Comparison of ENCODE assay signal across 13 cellular contexts in genomic region chr9:128893354-128893753, GRCh38. TPM values are rescaled to one million over a fixed set of nuclear protein-coding genes. Genes with fewer than 3 reads are reported as not detected.
DNase-seq lines count a peak whose midpoint lies in the region; ATAC-seq, FAIRE-seq and TF ChIP-seq lines count a peak whose summit lies in the region.
"Had no signal": no experiment of that assay in that cellular context is flagged by ENCODE, and none has a peak within 500 bp of the region (broad histone marks: within the 10 kb centered on the region; RNA-seq: fewer than 3 reads in every experiment).

No MANE protein-coding gene starts in this region.

- H3K27me3 ChIP-seq in ascending aorta, result no peaks in the 10 kb centered on the region
- H3K27me3 ChIP-seq in lung (ENCODE audit: control insufficient read depth, insufficient read depth), result no peaks in the 10 kb centered on the region
- no peaks in the 10 kb centered on the region for H3K27me3 ChIP-seq in tibial artery

- peaks cover 62% of the 10 kb centered on the region for H3K36me3 Mint-ChIP-seq in activated naive CD4-positive, alpha-beta T cell treated with anti-CD3 and anti-CD28 coated beads, Interleukin-2, amount 10 ng/mL, durations not matched to agents 7 days and 5 days

- H3K27ac Mint-ChIP-seq in activated naive CD4-positive, alpha-beta T cell treated with anti-CD3 and anti-CD28 coated beads, Interleukin-2, amount 10 ng/mL, durations not matched to agents 7 days and 5 days, result peak overlapping the region; percentile 89

- H3K4me1 ChIP-seq in ascending aorta, result peaks cover 14 to 43% of the 10 kb centered on the region in 2 donors
- H3K4me1 ChIP-seq in lung (ENCODE audit: control insufficient read depth in 2 of 2, insufficient read depth in 2 of 2, low read length in 2 of 2), result peaks cover 0 to 22% of the 10 kb centered on the region in 2 donors
- H3K4me1 ChIP-seq in tibial artery, result peaks cover 10 to 74% (median 55%) of the 10 kb centered on the region in 4 donors

- no peak overlapping the region for H3K4me3 ChIP-seq in ascending aorta
- H3K4me3 ChIP-seq in lung, result no peak overlapping the region
- peak overlapping the region; percentile 8 to 29 for H3K4me3 ChIP-seq in tibial artery

- peaks cover 31 to 57% of the 10 kb centered on the region in 2 donors for H3K36me3 ChIP-seq in ascending aorta
- peaks cover 0 to 42% of the 10 kb centered on the region in 2 donors for H3K36me3 ChIP-seq in lung (ENCODE audit: control insufficient read depth in 2 of 2, insufficient read depth in 2 of 2, low read length in 2 of 2)
- H3K36me3 ChIP-seq in tibial artery, result peaks cover 20 to 69% (median 50%) of the 10 kb centered on the region in 3 donors

- CTCF ChIA-PET in activated naive CD4-positive, alpha-beta T cell treated with anti-CD3 and anti-CD28 coated beads, Interleukin-2, amount 10 ng/mL, durations not matched to agents 7 days and 5 days (lab: Charles Lee), result interaction anchor here (0.7 to 1.2 kb wide), 2 partner anchors 33 to 35 kb away, joined by 3 read pairs; no protein-coding TSS in a partner anchor

- peaks cover 84% of the 10 kb centered on the region for H3K4me1 Mint-ChIP-seq in activated naive CD4-positive, alpha-beta T cell treated with anti-CD3 and anti-CD28 coated beads, Interleukin-2, amount 10 ng/mL, durations not matched to agents 7 days and 5 days

- H3K27me3 Mint-ChIP-seq in activated naive CD4-positive, alpha-beta T cell treated with anti-CD3 and anti-CD28 coated beads, Interleukin-2, amount 10 ng/mL, durations not matched to agents 7 days and 5 days, result no peaks in the 10 kb centered on the region

- peak overlapping the region; percentile 26 for H3K4me3 Mint-ChIP-seq in activated naive CD4-positive, alpha-beta T cell treated with anti-CD3 and anti-CD28 coated beads, Interleukin-2, amount 10 ng/mL, durations not matched to agents 7 days and 5 days
- H3K4me3 Mint-ChIP-seq: neural crest cell had no signal

- intact Hi-C loops in ascending aorta (cut with DNase I) (no loop called here), tibial artery (cut with DNase I; ENCODE audit: low total_unique reads) (no loop called here)

- WGBS in lung, 2 donors, result 81 to 85% methylated on average over 8 of the region's 8 CpGs

- DNase-seq in activated naive CD4-positive, alpha-beta T cell treated with anti-CD3 and anti-CD28 coated beads, Interleukin-2, amount 10 ng/mL, durations not matched to agents 7 days and 5 days, result no peak
- no peak for DNase-seq in activated naive CD4-positive, alpha-beta T cell treated with anti-CD3 and anti-CD28 coated beads, Interleukin-2, amount 50 U/mL, for 16 hours
- no peak for DNase-seq in ascending aorta (ENCODE audit: low spot score in 2 of 2)
- no peak for DNase-seq in lung (ENCODE audit: low spot score)
- no peak for DNase-seq in tibial artery
- DNase-seq in iPS-NIHi7 (ENCODE audit: extremely low spot score), result no peak
- DNase-seq in D721Med (ENCODE audit: insufficient read length, low spot score), result no peak
- DNase-seq: AML-193, NCI-H1694 treated with DMSO at 0.1 percent for 48 hours, RPMI8226 had no signal

- no peak for TF ChIP-seq POLR2A in GM18505 (IDR thresholded peaks at IDR 0.05; ENCODE audit: borderline replicate concordance, extremely low read depth, insufficient read depth, insufficient read length)

- H3K9me3 ChIP-seq in ascending aorta (no peaks in the 10 kb centered on the region), lung (ENCODE audit: control insufficient read depth in 2 of 2, insufficient read depth in 1 of 2, low read length in 1 of 2) (no peaks in the 10 kb centered on the region), tibial artery (no peaks in the 10 kb centered on the region)

- ATAC-seq in lung (ENCODE audit: insufficient read depth, low FRiP score) (no peak), GM18505 (IDR thresholded peaks at IDR 0.05; ENCODE audit: unreplicated experiment) (no peak)
- ATAC-seq: activated CD4-positive, CD25-positive, alpha-beta regulatory T cell treated with anti-CD3 and anti-CD28 coated beads, Interleukin-2, amount 50 U/mL, for 24 hours had no signal

- no peaks in the 10 kb centered on the region for H3K9me3 Mint-ChIP-seq in activated naive CD4-positive, alpha-beta T cell treated with anti-CD3 and anti-CD28 coated beads, Interleukin-2, amount 10 ng/mL, durations not matched to agents 7 days and 5 days
- H3K9me3 Mint-ChIP-seq: neural crest cell had no signal

- TF ChIP-seq CTCF in ascending aorta (IDR thresholded peaks at IDR 0.05) (no peak), lung (IDR thresholded peaks at IDR 0.05; ENCODE audit: control extremely low read depth, extremely low read depth) (no peak), tibial artery (IDR thresholded peaks at IDR 0.05) (no peak), D721Med (IDR thresholded peaks at IDR 0.05; ENCODE audit: insufficient read depth, missing control alignments) (no peak)

- no peak for FAIRE-seq in D721Med (lab: Jason Lieb, UNC)

- peak overlapping the region; percentile 89 to 92 for H3K27ac ChIP-seq in ascending aorta
- H3K27ac ChIP-seq in lung (ENCODE audit: low read depth in 1 of 2, low read length in 1 of 2), result peak overlapping the region; percentile 70 to 83
- H3K27ac ChIP-seq in tibial artery, result peak overlapping the region; percentile 89 to 94

RNA-seq across cellular contexts. Expression of gene LRRC8A, which starts 11.4 kb away (rescaled TPM):
- total RNA-seq in ascending aorta (227 TPM), lung (10 to 100 TPM; 30.4 to 60.8 TPM)
- polyA plus RNA-seq in lung, result 10 to 100 TPM; 26.6 to 66.9 TPM

RNA-seq across cellular contexts. Expression of gene KYAT1, which starts 11.6 kb away (rescaled TPM):
- total RNA-seq in ascending aorta (4.9 TPM), lung (1 to 10 TPM; 4.6 to 7.7 TPM)
- 1 to 10 TPM; 4.5 to 5.0 TPM for polyA plus RNA-seq in lung

RNA-seq across cellular contexts. Expression of gene PHYHD1, which starts 27.4 kb away (rescaled TPM):
- total RNA-seq in ascending aorta (46.1 TPM), lung (10 to 100 TPM; 25.5 to 66.5 TPM)
- polyA plus RNA-seq in lung, result 10 to 100 TPM; 21.4 to 86.3 TPM

RNA-seq across cellular contexts. Expression of gene DOLK, which starts 54.0 kb away (rescaled TPM):
- total RNA-seq in ascending aorta, result 5.0 TPM
- total RNA-seq in lung, result 10 to 100 TPM; 10.6 to 17.9 TPM
- polyA plus RNA-seq in lung, result 10 to 100 TPM in 1 of 2 donors, 1 to 10 TPM in 1; 9.6 to 19.1 TPM

RNA-seq across cellular contexts. Expression of gene NUP188, which starts 54.1 kb away (rescaled TPM):
- total RNA-seq in ascending aorta (45.0 TPM), lung (10 to 100 TPM; 39.3 to 48.5 TPM)
- polyA plus RNA-seq in lung, result 10 to 100 TPM; 17.0 to 24.9 TPM

Comparison
In these comparisons a context has a peak if more than half of its experiments do, and no peak if none do; other contexts are left out.
1. H3K4me3 ChIP-seq: peak in tibial artery (2 of 2); none in ascending aorta (0 of 2) and lung (single experiment).
2. Peak in every context shown above with its lines, with median percentiles within 50 percentile points of each other: H3K27ac ChIP-seq.